ENCODE assay signal across 8 cellular contexts in genomic region chr13:50990540-50991506, GRCh38.
DNase-seq lines count a peak whose midpoint lies in the region; ATAC-seq and TF ChIP-seq lines count a peak whose summit lies in the region.

No MANE protein-coding gene starts in this region.

- peak overlapping the region; percentile 65 for H3K27ac ChIP-seq in WERI-Rb-1

- peaks cover 22% of the 10 kb centered on the region for H3K27me3 Mint-ChIP-seq in HFFc6 (ENCODE audit: insufficient read depth)
- no peaks in the 10 kb centered on the region for H3K27me3 Mint-ChIP-seq in stimulated activated memory B cell treated with anti-CD40 and anti-IgM and Interleukin-4, amounts not matched to agents 10 μg/mL and 1 μg/mL and 100 μg/mL, for 72 hours

- no peak for ATAC-seq in stimulated activated memory B cell treated with anti-CD40 and anti-IgM and Interleukin-4, amounts not matched to agents 10 μg/mL and 1 μg/mL and 100 μg/mL, for 72 hours
- ATAC-seq in HG02884 (IDR thresholded peaks at IDR 0.05; ENCODE audit: unreplicated experiment) (no peak), HG03342 (IDR thresholded peaks at IDR 0.05; ENCODE audit: unreplicated experiment) (no peak), HG03520 (IDR thresholded peaks at IDR 0.05; ENCODE audit: unreplicated experiment) (no peak), GM18520 (IDR thresholded peaks at IDR 0.05; ENCODE audit: unreplicated experiment) (no peak)

- no peaks in the 10 kb centered on the region for H3K36me3 ChIP-seq in WERI-Rb-1

- TF ChIP-seq CTCF in HFFc6 (IDR thresholded peaks at IDR 0.05) (no peak), WERI-Rb-1 (IDR thresholded peaks at IDR 0.05; ENCODE audit: low read depth, low read length) (no peak)

- no peaks in the 10 kb centered on the region for H3K36me3 Mint-ChIP-seq in HFFc6 (ENCODE audit: low read depth)
- H3K36me3 Mint-ChIP-seq in stimulated activated memory B cell treated with anti-CD40 and anti-IgM and Interleukin-4, amounts not matched to agents 10 μg/mL and 1 μg/mL and 100 μg/mL, for 72 hours = no peaks in the 10 kb centered on the region

- H3K27me3 ChIP-seq in WERI-Rb-1 (ENCODE audit: insufficient read depth, low read depth, severe bottlenecking) = no peaks in the 10 kb centered on the region

- H3K4me3 ChIP-seq in WERI-Rb-1 (ENCODE audit: low read depth, low read length) = no peak overlapping the region

- peak overlapping the region; percentile 78 for H3K4me3 Mint-ChIP-seq in HFFc6
- H3K4me3 Mint-ChIP-seq in stimulated activated memory B cell treated with anti-CD40 and anti-IgM and Interleukin-4, amounts not matched to agents 10 μg/mL and 1 μg/mL and 100 μg/mL, for 72 hours = no peak overlapping the region

- no peaks in the 10 kb centered on the region for H3K9me3 ChIP-seq in WERI-Rb-1 (ENCODE audit: severe bottlenecking)

- H3K9me3 Mint-ChIP-seq in HFFc6 = peaks cover 4% of the 10 kb centered on the region; the same call in 1 of the 2 replicates
- H3K9me3 Mint-ChIP-seq in stimulated activated memory B cell treated with anti-CD40 and anti-IgM and Interleukin-4, amounts not matched to agents 10 μg/mL and 1 μg/mL and 100 μg/mL, for 72 hours = no peaks in the 10 kb centered on the region

- DNase-seq in HFFc6 = no peak
- DNase-seq in WERI-Rb-1 = peak; percentile 41
- peak in 29 of 51 donors; percentile 4 to 57 (median 28) for DNase-seq in hypothalamus (lab: John Stamatoyannopoulos, UW)

- H3K4me1 Mint-ChIP-seq in HFFc6 (ENCODE audit: low read depth) = peaks cover 18% of the 10 kb centered on the region
- peaks cover 20% of the 10 kb centered on the region for H3K4me1 Mint-ChIP-seq in stimulated activated memory B cell treated with anti-CD40 and anti-IgM and Interleukin-4, amounts not matched to agents 10 μg/mL and 1 μg/mL and 100 μg/mL, for 72 hours

- no peak overlapping the region for H3K27ac Mint-ChIP-seq in HFFc6
- peak overlapping the region; percentile 65 for H3K27ac Mint-ChIP-seq in stimulated activated memory B cell treated with anti-CD40 and anti-IgM and Interleukin-4, amounts not matched to agents 10 μg/mL and 1 μg/mL and 100 μg/mL, for 72 hours
